In the genomic region with DNA sequence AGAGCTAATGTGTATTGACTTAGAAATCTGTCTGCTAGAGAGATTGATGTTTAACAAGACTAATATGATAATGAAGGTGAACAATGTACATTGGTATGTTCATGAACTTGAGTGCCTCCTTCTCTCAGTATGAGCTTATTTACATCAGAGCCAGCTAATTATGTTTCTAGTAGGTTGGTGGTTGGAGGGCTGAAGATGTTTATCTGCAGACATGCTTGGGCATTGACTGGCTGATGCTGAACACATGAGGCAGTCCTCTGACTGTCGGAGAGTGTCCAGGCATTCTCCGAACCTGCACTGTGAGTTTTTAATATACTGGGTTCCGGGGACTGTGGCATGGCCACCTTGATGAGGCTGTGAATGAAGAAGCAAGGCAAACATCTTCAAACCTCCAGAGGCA, we compare ENCODE assay signal across 36 cellular contexts. TPM values are rescaled to one million over a fixed set of nuclear protein-coding genes. Genes with fewer than 3 reads are reported as not detected.
DNase-seq lines count a peak whose midpoint lies in the region; FAIRE-seq and TF ChIP-seq lines count a peak whose summit lies in the region.
"Had no signal": no experiment of that assay in that cellular context is flagged by ENCODE, and none has a peak within 500 bp of the region (broad histone marks: within the 10 kb centered on the region; RNA-seq: fewer than 3 reads in every experiment).

No MANE protein-coding gene starts in this region.

- WGBS in esophagus muscularis mucosa = 100% methylated on average over 3 of the region's 3 CpGs

- no peak overlapping the region for H3K27ac ChIP-seq in esophagus muscularis mucosa (replicated peaks in 1 of 4)
- H3K27ac ChIP-seq: prostate gland, sigmoid colon, tibial artery, WERI-Rb-1 had no signal

- H3K36me3 ChIP-seq in esophagus muscularis mucosa = no peaks in the 10 kb centered on the region
- H3K36me3 ChIP-seq: prostate gland, sigmoid colon, tibial artery, WERI-Rb-1 had no signal

- TF ChIP-seq POLR2A in esophagus muscularis mucosa (IDR thresholded peaks at IDR 0.05; ENCODE audit: low read depth) = no peak

- no peak for TF ChIP-seq EP300 in esophagus muscularis mucosa (IDR thresholded peaks at IDR 0.05)

- no peak for TF ChIP-seq CTCF in esophagus muscularis mucosa (IDR thresholded peaks at IDR 0.05)

- DNase-seq in ELR (ENCODE audit: low read depth) (peak; percentile 69), RPMI7951 (ENCODE audit: low read depth) (peak; percentile 35), esophagus muscularis mucosa (ENCODE audit: extremely low spot score) (peak; percentile 82), urothelium cell line (ENCODE audit: low spot score) (no peak), CD1c-positive myeloid dendritic cell (ENCODE audit: extremely low spot score) (no peak), NCI-H345 (lab: John Stamatoyannopoulos, UW) (no peak), OCI-M1 (lab: John Stamatoyannopoulos, UW) (no peak)
- DNase-seq: activated CD4-positive, alpha-beta T cell treated with anti-CD3 and anti-CD28 coated beads for 48 hours; activated CD8-positive, alpha-beta memory T cell treated with anti-CD3 and anti-CD28 coated beads for 24 hours; activated T-cell treated with anti-CD3 and anti-CD28 coated beads for 4 hours; aorta; effector memory CD8-positive, alpha-beta T cell; erythroblast; head of caudate nucleus; kidney glomerular epithelial cell; mucosa of descending colon; natural killer cell; NCI-H1105; NCI-H1930; NCI-H2227 treated with DMSO at 0.1 percent for 48 hours; NCI-H748 treated with DMSO at 0.1 percent for 48 hours; nucleus accumbens; SIG-M5; sigmoid colon; stimulated activated CD4-positive, alpha-beta T cell treated with anti-CD3 and anti-CD28 coated beads, Interleukin-4, amount 100 ng/mL, for 24 hours; T-helper 9 cell; tibial artery; WERI-Rb-1 had no signal

- no peak overlapping the region for H3K4me3 ChIP-seq in esophagus muscularis mucosa
- H3K4me3 ChIP-seq: GM23338, K562, lung, mucosa of descending colon, prostate gland, sigmoid colon, tibial artery had no signal

- H3K4me1 ChIP-seq in esophagus muscularis mucosa = no peaks in the 10 kb centered on the region
- H3K4me1 ChIP-seq: prostate gland, tibial artery had no signal

- no peaks in the 10 kb centered on the region for H3K9me3 ChIP-seq in esophagus muscularis mucosa
- H3K9me3 ChIP-seq: mucosa of descending colon, prostate gland, sigmoid colon, tibial artery had no signal

- H3K27me3 ChIP-seq in esophagus muscularis mucosa = no peaks in the 10 kb centered on the region
- H3K27me3 ChIP-seq: sigmoid colon, tibial artery had no signal

- intact Hi-C loops in esophagus muscularis mucosa (cut with DNase I) = no loop called here

- peak; percentile 42 for FAIRE-seq in urothelium cell line (lab: Jason Lieb, UNC)
- FAIRE-seq: GM18507, HTR-8/SVneo, K562, RCC 7860 had no signal

RNA-seq across cellular contexts. Expression of gene BMPER, which starts 47.5 kb away (rescaled TPM):
- 3.0 and 7.2 TPM in 2 replicates for total RNA-seq in RPMI7951 (2014; rRNA removed; shearing (Covaris generic))
- 1 to 10 TPM in 3 of 4 donors, under 1 TPM in 1; 0.65 to 6.5 (median 3.5) TPM for total RNA-seq in esophagus muscularis mucosa
- total RNA-seq: activated naive CD4-positive, alpha-beta T cell treated with anti-CD3 and anti-CD28 coated beads, Interleukin-2, amount 50 U/mL, for 72 hours; K562 had no signal

Comparison
In these comparisons a context has a peak if more than half of its experiments do, and no peak if none do; other contexts are left out.
1. DNase-seq: peak in ELR (single experiment), RPMI7951 (single experiment) and esophagus muscularis mucosa (single experiment); none in urothelium cell line (single experiment), CD1c-positive myeloid dendritic cell (single experiment), NCI-H345 (single experiment) and OCI-M1 (single experiment).